ENCODE assay signal across 17 cellular contexts in genomic region chr12:25373396-25373795, GRCh38.
DNase-seq lines count a peak whose midpoint lies in the region; ATAC-seq and TF ChIP-seq lines count a peak whose summit lies in the region.
"Had no signal": no experiment of that assay in that cellular context is flagged by ENCODE, and none has a peak within 500 bp of the region (broad histone marks: within the 10 kb centered on the region; RNA-seq: fewer than 3 reads in every experiment).

No MANE protein-coding gene starts in this region.

- H3K4me3 Mint-ChIP-seq in activated T-cell treated with anti-CD3 and anti-CD28 coated beads, Interleukin-2, amount 50 U/mL, for 24 hours = peak overlapping the region; percentile 15
- peak overlapping the region in 1 of 2 donors; percentile 34 for H3K4me3 Mint-ChIP-seq in stimulated activated naive B cell treated with anti-CD40 and anti-IgM and Interleukin-4, amounts not matched to agents 10 μg/mL and 1 μg/mL and 100 μg/mL, for 72 hours

- H3K79me2 ChIP-seq in KMS-11 (ENCODE audit: insufficient read depth, low read depth) = no peaks in the 10 kb centered on the region

- no peak overlapping the region for H3K4me3 ChIP-seq in KMS-11 (IDR thresholded peaks at IDR 0.05; ENCODE audit: insufficient read depth, low read depth, low read length)
- no peak overlapping the region for H3K4me3 ChIP-seq in epithelial cell of esophagus (ENCODE audit: low read length)
- no peak overlapping the region for H3K4me3 ChIP-seq in esophagus squamous epithelium
- H3K4me3 ChIP-seq: K562 had no signal

- no peaks in the 10 kb centered on the region for H3K36me3 ChIP-seq in KMS-11 (ENCODE audit: insufficient read depth)
- no peaks in the 10 kb centered on the region for H3K36me3 ChIP-seq in esophagus squamous epithelium

- no peaks in the 10 kb centered on the region for H3K9me3 ChIP-seq in esophagus squamous epithelium

- no peaks in the 10 kb centered on the region for H4K20me1 ChIP-seq in KMS-11 (ENCODE audit: insufficient read depth)

- no peaks in the 10 kb centered on the region for H3K9me3 Mint-ChIP-seq in activated T-cell treated with anti-CD3 and anti-CD28 coated beads, Interleukin-2, amount 50 U/mL, for 24 hours
- no peaks in the 10 kb centered on the region for H3K9me3 Mint-ChIP-seq in stimulated activated naive B cell treated with anti-CD40 and anti-IgM and Interleukin-4, amounts not matched to agents 10 μg/mL and 1 μg/mL and 100 μg/mL, for 72 hours

- TF ChIP-seq CTCF in KMS-11 (conservative IDR thresholded peaks at IDR 0.05; ENCODE audit: low read depth, low read length) (no peak), epithelial cell of esophagus (IDR thresholded peaks at IDR 0.05; ENCODE audit: insufficient read depth, low read depth, low read length, missing control alignments) (no peak), esophagus squamous epithelium (IDR thresholded peaks at IDR 0.05) (no peak)

- no peak overlapping the region for H3K9ac ChIP-seq in KMS-11

- no peak for DNase-seq in activated T-cell treated with anti-CD3 and anti-CD28 coated beads, Interleukin-2, amount 50 U/mL, for 24 hours
- DNase-seq in activated T-cell treated with anti-CD3 and anti-CD28 coated beads, Interleukin-2, amount 50 U/mL, for 1 hour = no peak
- DNase-seq in epithelial cell of esophagus (ENCODE audit: low read depth) (peak; percentile 11), esophagus squamous epithelium (lab: John Stamatoyannopoulos, UW) (no peak)
- no peak for DNase-seq in stimulated activated naive B cell treated with anti-CD40 and anti-IgM and Interleukin-4, amounts not matched to agents 10 μg/mL and 1 μg/mL and 100 μg/mL, for 72 hours
- DNase-seq: C1 segment of cervical spinal cord; DND-41; NCI-H1436; NCI-H2029 treated with DMSO at 0.1 percent for 48 hours; NCI-H2171 treated with DMSO at 0.1 percent for 48 hours; NCI-H446 treated with DMSO at 0.1 percent for 48 hours; NK-92 treated with Interleukin-12 subunit alpha and Interleukin-12 subunit beta, amount 100 ng/mL, for 24 hours; OCI-M1 had no signal

- intact Hi-C loops in esophagus squamous epithelium (cut with DNase I) = no loop called here

- H3K4me2 ChIP-seq in KMS-11 = peak overlapping the region; percentile 37; the same call in 1 of the 2 replicates

- peak overlapping the region; percentile 36; the same call in 1 of the 2 replicates for H2AFZ ChIP-seq in KMS-11 (ENCODE audit: low read depth)

- peaks cover 56% of the 10 kb centered on the region for H3K4me1 Mint-ChIP-seq in activated T-cell treated with anti-CD3 and anti-CD28 coated beads, Interleukin-2, amount 50 U/mL, for 24 hours (ENCODE audit: low read depth)
- peaks cover 20 to 44% of the 10 kb centered on the region in 2 donors for H3K4me1 Mint-ChIP-seq in stimulated activated naive B cell treated with anti-CD40 and anti-IgM and Interleukin-4, amounts not matched to agents 10 μg/mL and 1 μg/mL and 100 μg/mL, for 72 hours

- H3K27ac ChIP-seq in KMS-11 (no peak overlapping the region), esophagus squamous epithelium (peak overlapping the region in 1 of 4 donors; percentile 56)
- H3K27ac ChIP-seq: RWPE1 had no signal

- WGBS in esophagus squamous epithelium, 2 donors = 79 to 81% methylated on average over 2 of the region's 2 CpGs

- ATAC-seq in stimulated activated naive B cell treated with anti-CD40 and anti-IgM and Interleukin-4, amounts not matched to agents 10 μg/mL and 1 μg/mL and 100 μg/mL, for 72 hours (replicated peaks) = peak; percentile 44 to 63
- ATAC-seq in HG02759 (IDR thresholded peaks at IDR 0.05; ENCODE audit: unreplicated experiment) = no peak
- ATAC-seq: K562 had no signal

- no peaks in the 10 kb centered on the region for H3K27me3 ChIP-seq in KMS-11 (ENCODE audit: insufficient read depth, low read depth)
- no peaks in the 10 kb centered on the region for H3K27me3 ChIP-seq in esophagus squamous epithelium

- no peaks in the 10 kb centered on the region for H3K27me3 Mint-ChIP-seq in activated T-cell treated with anti-CD3 and anti-CD28 coated beads, Interleukin-2, amount 50 U/mL, for 24 hours
- H3K27me3 Mint-ChIP-seq in stimulated activated naive B cell treated with anti-CD40 and anti-IgM and Interleukin-4, amounts not matched to agents 10 μg/mL and 1 μg/mL and 100 μg/mL, for 72 hours = peaks cover 0 to 7% of the 10 kb centered on the region in 2 donors

- H3K4me1 ChIP-seq in KMS-11 (ENCODE audit: low read depth, poor library complexity, severe bottlenecking) (peaks cover 20% of the 10 kb centered on the region), esophagus squamous epithelium (peaks cover 0 to 31% (median 3%) of the 10 kb centered on the region in 3 donors)

- peak overlapping the region; percentile 44 for H3K27ac Mint-ChIP-seq in activated T-cell treated with anti-CD3 and anti-CD28 coated beads, Interleukin-2, amount 50 U/mL, for 24 hours
- peak overlapping the region; percentile 37 for H3K27ac Mint-ChIP-seq in stimulated activated naive B cell treated with anti-CD40 and anti-IgM and Interleukin-4, amounts not matched to agents 10 μg/mL and 1 μg/mL and 100 μg/mL, for 72 hours

- no peaks in the 10 kb centered on the region for H3K36me3 Mint-ChIP-seq in activated T-cell treated with anti-CD3 and anti-CD28 coated beads, Interleukin-2, amount 50 U/mL, for 24 hours (ENCODE audit: low read depth)
- H3K36me3 Mint-ChIP-seq in stimulated activated naive B cell treated with anti-CD40 and anti-IgM and Interleukin-4, amounts not matched to agents 10 μg/mL and 1 μg/mL and 100 μg/mL, for 72 hours = no peaks in the 10 kb centered on the region

- TF ChIP-seq POLR2A in esophagus squamous epithelium (IDR thresholded peaks at IDR 0.05) = no peak
